Comparison of ENCODE assay signal across 29 cellular contexts in genomic region chr17:51185763-51186332, GRCh38. TPM values are rescaled to one million over a fixed set of nuclear protein-coding genes. Genes with fewer than 3 reads are reported as not detected.
DNase-seq lines count a peak whose midpoint lies in the region; ATAC-seq, FAIRE-seq and TF ChIP-seq lines count a peak whose summit lies in the region.
"Had no signal": no experiment of that assay in that cellular context is flagged by ENCODE, and none has a peak within 500 bp of the region (broad histone marks: within the 10 kb centered on the region; RNA-seq: fewer than 3 reads in every experiment).

No MANE protein-coding gene starts in this region.

- no peaks in the 10 kb centered on the region for H3K79me2 ChIP-seq in GM23338 (replicated peaks; ENCODE audit: insufficient read depth)

- H3K4me2 ChIP-seq in GM23338: no peak overlapping the region

- H3K27ac ChIP-seq in GM23338 (ENCODE audit: low read depth) (no peak overlapping the region), caudate nucleus (ENCODE audit: low read depth, low read length) (no peak overlapping the region), prostate gland (no peak overlapping the region)
- H3K27ac ChIP-seq: esophagus muscularis mucosa, upper lobe of left lung had no signal

- CTCF ChIA-PET in activated CD8-positive, alpha-beta T cell treated with anti-CD3 and anti-CD28 coated beads for 36 hours (lab: Charles Lee): interaction anchor here (1.2 to 1.5 kb wide), 2 partner anchors 9 to 185 kb away, joined by 4 to 5 read pairs; no protein-coding TSS in a partner anchor
- CTCF ChIA-PET in activated CD8-positive, alpha-beta T cell treated with anti-CD3 and anti-CD28 coated beads, Interleukin-2, amount 10 ng/mL, durations not matched to agents 7 days and 5 days (lab: Charles Lee): no interaction called here

- H3K4me3 ChIP-seq in GM23338: no peak overlapping the region
- H3K4me3 ChIP-seq in prostate gland: no peak overlapping the region
- H3K4me3 ChIP-seq: esophagus muscularis mucosa, lung, upper lobe of left lung had no signal

- POLR2A ChIA-PET in activated CD8-positive, alpha-beta T cell treated with anti-CD3 and anti-CD28 coated beads for 36 hours (lab: Charles Lee): no interaction called here
- POLR2A ChIA-PET in activated CD8-positive, alpha-beta T cell treated with anti-CD3 and anti-CD28 coated beads, Interleukin-2, amount 10 ng/mL, durations not matched to agents 7 days and 5 days (lab: Charles Lee): no interaction called here

- no peaks in the 10 kb centered on the region for H3K4me1 Mint-ChIP-seq in activated CD8-positive, alpha-beta T cell treated with anti-CD3 and anti-CD28 coated beads for 36 hours (ENCODE audit: low read depth)
- no peaks in the 10 kb centered on the region for H3K4me1 Mint-ChIP-seq in activated CD8-positive, alpha-beta T cell treated with anti-CD3 and anti-CD28 coated beads, Interleukin-2, amount 10 ng/mL, durations not matched to agents 7 days and 5 days (ENCODE audit: low read depth)
- H3K4me1 Mint-ChIP-seq in GM23338: no peaks in the 10 kb centered on the region

- H3K36me3 Mint-ChIP-seq in activated CD8-positive, alpha-beta T cell treated with anti-CD3 and anti-CD28 coated beads for 36 hours (ENCODE audit: low read depth): peaks cover 20% of the 10 kb centered on the region
- H3K36me3 Mint-ChIP-seq in activated CD8-positive, alpha-beta T cell treated with anti-CD3 and anti-CD28 coated beads, Interleukin-2, amount 10 ng/mL, durations not matched to agents 7 days and 5 days (ENCODE audit: low read depth): peaks cover 16% of the 10 kb centered on the region
- peaks cover 65% of the 10 kb centered on the region for H3K36me3 Mint-ChIP-seq in GM23338 (ENCODE audit: low read depth)

- TF ChIP-seq POLR2A in prostate gland (IDR thresholded peaks at IDR 0.05): no peak

- no peak overlapping the region for H3K4me3 Mint-ChIP-seq in activated CD8-positive, alpha-beta T cell treated with anti-CD3 and anti-CD28 coated beads for 36 hours
- H3K4me3 Mint-ChIP-seq in activated CD8-positive, alpha-beta T cell treated with anti-CD3 and anti-CD28 coated beads, Interleukin-2, amount 10 ng/mL, durations not matched to agents 7 days and 5 days: no peak overlapping the region
- no peak overlapping the region for H3K4me3 Mint-ChIP-seq in GM23338
- H3K4me3 Mint-ChIP-seq: activated CD4-positive, alpha-beta memory T cell treated with anti-CD3 and anti-CD28 coated beads, Interleukin-2, amount 10 ng/mL, durations not matched to agents 7 days and 5 days; activated naive CD8-positive, alpha-beta T cell treated with anti-CD3 and anti-CD28 coated beads, Interleukin-2, amount 10 ng/mL, durations not matched to agents 7 days and 5 days; CD4-positive, alpha-beta memory T cell; naive thymus-derived CD4-positive, alpha-beta T cell; T-helper 1 cell treated with Interleukin-12 subunit alpha and Interleukin-12 subunit beta and Interleukin-4 antibody, amounts not matched to agents 30 μg/mL and 1 μg/mL, for 36 hours had no signal

- no peaks in the 10 kb centered on the region for H3F3A ChIP-seq in GM23338 (replicated peaks; ENCODE audit: low read depth)

- no peak for ATAC-seq in activated CD8-positive, alpha-beta T cell treated with anti-CD3 and anti-CD28 coated beads for 36 hours
- ATAC-seq in activated CD8-positive, alpha-beta T cell treated with anti-CD3 and anti-CD28 coated beads, Interleukin-2, amount 10 ng/mL, durations not matched to agents 7 days and 5 days: no peak
- no peak; the same call in 2 of the 3 replicates for ATAC-seq in GM23338
- ATAC-seq: naive thymus-derived CD4-positive, alpha-beta T cell; Right ventricle myocardium inferior; SK-N-SH treated with all-trans-retinoic acid at 6 μM for 48 hours had no signal

- no peak overlapping the region for H2AFZ ChIP-seq in GM23338

- H3K4me1 ChIP-seq in GM23338 (ENCODE audit: insufficient read depth): no peaks in the 10 kb centered on the region
- H3K4me1 ChIP-seq in prostate gland (replicated peaks): no peaks in the 10 kb centered on the region

- DNase-seq in activated CD8-positive, alpha-beta T cell treated with anti-CD3 and anti-CD28 coated beads for 36 hours: no peak
- no peak for DNase-seq in activated CD8-positive, alpha-beta T cell treated with anti-CD3 and anti-CD28 coated beads, Interleukin-2, amount 10 ng/mL, durations not matched to agents 7 days and 5 days
- no peak for DNase-seq in GM23338 (ENCODE audit: low spot score)
- peak in 46 of 61 donors; percentile 4 to 91 (median 46) for DNase-seq in caudate nucleus (lab: John Stamatoyannopoulos, UW)
- peak; percentile 73 for DNase-seq in putamen (ENCODE audit: low spot score)
- no peak for DNase-seq in prostate gland (ENCODE audit: low spot score)
- DNase-seq in frontal cortex (ENCODE audit: low spot score in 2 of 2): no peak
- no peak for DNase-seq in AG08396 (ENCODE audit: low spot score)
- DNase-seq: activated CD4-positive, alpha-beta memory T cell treated with anti-CD3 and anti-CD28 coated beads, Interleukin-2, amount 10 ng/mL, durations not matched to agents 7 days and 5 days; activated naive CD8-positive, alpha-beta T cell treated with anti-CD3 and anti-CD28 coated beads, Interleukin-2, amount 10 ng/mL, durations not matched to agents 7 days and 5 days; AML-193; CD4-positive, alpha-beta memory T cell; foreskin melanocyte; naive thymus-derived CD4-positive, alpha-beta T cell; NCI-H1417 treated with DMSO at 0.1 percent for 48 hours; NCI-H2081; stimulated activated CD4-positive, alpha-beta T cell treated with anti-CD3 and anti-CD28 coated beads, Interleukin-4, amount 100 ng/mL, for 24 hours; substantia nigra had no signal

- H4K20me1 ChIP-seq in GM23338 (replicated peaks; ENCODE audit: insufficient read depth): peaks cover 7% of the 10 kb centered on the region; the same call in 1 of the 2 replicates

- H3K36me3 ChIP-seq in GM23338 (ENCODE audit: insufficient read depth): peaks cover 31% of the 10 kb centered on the region
- no peaks in the 10 kb centered on the region for H3K36me3 ChIP-seq in prostate gland

- intact Hi-C loops in activated CD8-positive, alpha-beta T cell treated with anti-CD3 and anti-CD28 coated beads for 36 hours (cut with micrococcal nuclease): no loop called here
- intact Hi-C loops in prostate gland (cut with DNase I): no loop called here

- H3K9me3 ChIP-seq in prostate gland: no peaks in the 10 kb centered on the region
- H3K9me3 ChIP-seq: esophagus muscularis mucosa, upper lobe of left lung had no signal

- no peak for TF ChIP-seq CTCF in activated CD8-positive, alpha-beta T cell treated with anti-CD3 and anti-CD28 coated beads for 36 hours (IDR thresholded peaks at IDR 0.05)
- no peak for TF ChIP-seq CTCF in GM23338 (conservative IDR thresholded peaks at IDR 0.05; ENCODE audit: low read depth in 2 of 2)
- TF ChIP-seq CTCF in prostate gland (IDR thresholded peaks at IDR 0.05): no peak

- no peaks in the 10 kb centered on the region for H3K9me3 Mint-ChIP-seq in activated CD8-positive, alpha-beta T cell treated with anti-CD3 and anti-CD28 coated beads for 36 hours
- no peaks in the 10 kb centered on the region for H3K9me3 Mint-ChIP-seq in activated CD8-positive, alpha-beta T cell treated with anti-CD3 and anti-CD28 coated beads, Interleukin-2, amount 10 ng/mL, durations not matched to agents 7 days and 5 days (ENCODE audit: insufficient read depth)
- no peaks in the 10 kb centered on the region for H3K9me3 Mint-ChIP-seq in GM23338
- H3K9me3 Mint-ChIP-seq: activated CD4-positive, alpha-beta memory T cell treated with anti-CD3 and anti-CD28 coated beads, Interleukin-2, amount 10 ng/mL, durations not matched to agents 7 days and 5 days; activated naive CD8-positive, alpha-beta T cell treated with anti-CD3 and anti-CD28 coated beads, Interleukin-2, amount 10 ng/mL, durations not matched to agents 7 days and 5 days; CD4-positive, alpha-beta memory T cell; naive thymus-derived CD4-positive, alpha-beta T cell; T-helper 1 cell treated with Interleukin-12 subunit alpha and Interleukin-12 subunit beta and Interleukin-4 antibody, amounts not matched to agents 30 μg/mL and 1 μg/mL, for 36 hours had no signal

- no peaks in the 10 kb centered on the region for H3K9me2 ChIP-seq in GM23338 (ENCODE audit: insufficient read depth)

- H3K27ac Mint-ChIP-seq in activated CD8-positive, alpha-beta T cell treated with anti-CD3 and anti-CD28 coated beads for 36 hours: peak overlapping the region; percentile 25
- H3K27ac Mint-ChIP-seq in activated CD8-positive, alpha-beta T cell treated with anti-CD3 and anti-CD28 coated beads, Interleukin-2, amount 10 ng/mL, durations not matched to agents 7 days and 5 days: no peak overlapping the region
- 0 out of 2 replicates have a peak overlapping the region, but pooled peaks have one; percentile 21 for H3K27ac Mint-ChIP-seq in GM23338
- H3K27ac Mint-ChIP-seq: activated CD4-positive, alpha-beta memory T cell treated with anti-CD3 and anti-CD28 coated beads, Interleukin-2, amount 10 ng/mL, durations not matched to agents 7 days and 5 days; activated naive CD8-positive, alpha-beta T cell treated with anti-CD3 and anti-CD28 coated beads, Interleukin-2, amount 10 ng/mL, durations not matched to agents 7 days and 5 days; T-helper 1 cell treated with Interleukin-12 subunit alpha and Interleukin-12 subunit beta and Interleukin-4 antibody, amounts not matched to agents 30 μg/mL and 1 μg/mL, for 36 hours had no signal

- H3K27me3 ChIP-seq in GM23338 (ENCODE audit: insufficient read depth) (no peaks in the 10 kb centered on the region), prostate gland (replicated peaks; ENCODE audit: insufficient read depth) (no peaks in the 10 kb centered on the region)
- H3K27me3 ChIP-seq: esophagus muscularis mucosa, upper lobe of left lung had no signal

- FAIRE-seq in frontal cortex (lab: Jason Lieb, UNC): no peak
- FAIRE-seq: A204.1, astrocyte, endometrium, GM18507, GM19239 had no signal

- 89% methylated on average over 8 of the region's 8 CpGs for WGBS in prostate gland

- no peaks in the 10 kb centered on the region for H3K27me3 Mint-ChIP-seq in activated CD8-positive, alpha-beta T cell treated with anti-CD3 and anti-CD28 coated beads for 36 hours
- H3K27me3 Mint-ChIP-seq in activated CD8-positive, alpha-beta T cell treated with anti-CD3 and anti-CD28 coated beads, Interleukin-2, amount 10 ng/mL, durations not matched to agents 7 days and 5 days (ENCODE audit: low read depth): no peaks in the 10 kb centered on the region
- H3K27me3 Mint-ChIP-seq in GM23338 (ENCODE audit: insufficient read depth, low read depth, poor library complexity): peaks cover 6% of the 10 kb centered on the region
- H3K27me3 Mint-ChIP-seq: activated CD4-positive, alpha-beta memory T cell treated with anti-CD3 and anti-CD28 coated beads, Interleukin-2, amount 10 ng/mL, durations not matched to agents 7 days and 5 days; activated naive CD8-positive, alpha-beta T cell treated with anti-CD3 and anti-CD28 coated beads, Interleukin-2, amount 10 ng/mL, durations not matched to agents 7 days and 5 days; CD4-positive, alpha-beta memory T cell; naive thymus-derived CD4-positive, alpha-beta T cell had no signal

RNA-seq across cellular contexts. Expression of gene NME2, which starts 19.6 kb away (rescaled TPM):
- 100 to 1,000 TPM; 927 to 948 TPM for total RNA-seq in activated CD8-positive, alpha-beta T cell treated with anti-CD3 and anti-CD28 coated beads for 36 hours
- 100 to 1,000 TPM; 502 to 542 TPM for total RNA-seq in activated CD8-positive, alpha-beta T cell treated with anti-CD3 and anti-CD28 coated beads, Interleukin-2, amount 10 ng/mL, durations not matched to agents 7 days and 5 days
- total RNA-seq in GM23338 (2014; rRNA removed; shearing (Covaris generic)): 636 and 667 TPM in 2 replicates
- 939 and 961 TPM in 2 replicates for polyA plus RNA-seq in GM23338 (2016; fragmentation: Nextera tagmentation; extraction: Ambion mirVana)
- 100 to 1,000 TPM; 208 to 479 TPM for total RNA-seq in prostate gland
- 202 TPM for total RNA-seq in frontal cortex

RNA-seq across cellular contexts. Expression of gene NME1, which starts 32.5 kb away (rescaled TPM):
- 100 to 1,000 TPM; 296 to 301 TPM for total RNA-seq in activated CD8-positive, alpha-beta T cell treated with anti-CD3 and anti-CD28 coated beads for 36 hours
- 100 to 1,000 TPM; 148 to 150 TPM for total RNA-seq in activated CD8-positive, alpha-beta T cell treated with anti-CD3 and anti-CD28 coated beads, Interleukin-2, amount 10 ng/mL, durations not matched to agents 7 days and 5 days
- 159 and 185 TPM in 2 replicates for total RNA-seq in GM23338 (2014; rRNA removed; shearing (Covaris generic))
- 534 and 579 TPM in 2 replicates for polyA plus RNA-seq in GM23338 (2016; fragmentation: Nextera tagmentation; extraction: Ambion mirVana)
- total RNA-seq in prostate gland (10 to 100 TPM; 32.3 to 75.1 TPM), frontal cortex (60.3 TPM)

Comparison
In these comparisons a context has a peak if more than half of its experiments do, and no peak if none do; other contexts are left out.
1. DNase-seq: peak in caudate nucleus (46 of 61) and putamen (single experiment); none in activated CD8-positive, alpha-beta T cell treated with anti-CD3 and anti-CD28 coated beads for 36 hours (single experiment), activated CD8-positive, alpha-beta T cell treated with anti-CD3 and anti-CD28 coated beads, Interleukin-2, amount 10 ng/mL, durations not matched to agents 7 days and 5 days (single experiment), GM23338 (single experiment), prostate gland (single experiment), frontal cortex (0 of 2) and AG08396 (single experiment).